Comparison of ENCODE assay signal across 22 cellular contexts in genomic region chr22:27900153-27900552, GRCh38.
"Had no signal": no experiment of that assay in that cellular context is flagged by ENCODE, and none has a peak within 500 bp of the region (broad histone marks: within the 10 kb centered on the region; RNA-seq: fewer than 3 reads in every experiment).

No MANE protein-coding gene starts in this region.

- H3K4me3 ChIP-seq: coronary artery, dorsolateral prefrontal cortex, esophagus muscularis mucosa, gastroesophageal sphincter, heart right ventricle, left lung, lower lobe of right lung, mucosa of descending colon had no signal

- FAIRE-seq: colon, endothelial cell of umbilical vein, frontal cortex, islet of Langerhans, keratinocyte had no signal

- H3K27ac ChIP-seq: coronary artery, dorsolateral prefrontal cortex, esophagus muscularis mucosa, foreskin keratinocyte, gastroesophageal sphincter, heart right ventricle, left lung, lower lobe of right lung had no signal

- H3K9me3 ChIP-seq: esophagus muscularis mucosa, gastroesophageal sphincter, heart right ventricle, left lung, lower lobe of right lung, mucosa of descending colon had no signal

- H3K4me1 ChIP-seq: foreskin keratinocyte had no signal

- H3K27me3 ChIP-seq: dorsolateral prefrontal cortex, esophagus muscularis mucosa, foreskin keratinocyte, gastroesophageal sphincter, heart right ventricle, left lung had no signal

- DNase-seq: dermis blood vessel endothelial cell; dorsolateral prefrontal cortex; effector CD4-positive, alpha-beta T cell; effector memory CD4-positive, alpha-beta T cell; foreskin keratinocyte; heart right ventricle; hippocampal formation; left cardiac atrium; left lung; left ventricle myocardium superior; lower lobe of right lung; mesenchymal stem cell; mucosa of descending colon; naive B cell had no signal

- ATAC-seq: foreskin keratinocyte, gastroesophageal sphincter, heart right ventricle, left cardiac atrium, left lung, left ventricle myocardium superior, lower lobe of right lung, mucosa of descending colon had no signal
